ENCODE assay signal across 10 cellular contexts in the genomic region with DNA sequence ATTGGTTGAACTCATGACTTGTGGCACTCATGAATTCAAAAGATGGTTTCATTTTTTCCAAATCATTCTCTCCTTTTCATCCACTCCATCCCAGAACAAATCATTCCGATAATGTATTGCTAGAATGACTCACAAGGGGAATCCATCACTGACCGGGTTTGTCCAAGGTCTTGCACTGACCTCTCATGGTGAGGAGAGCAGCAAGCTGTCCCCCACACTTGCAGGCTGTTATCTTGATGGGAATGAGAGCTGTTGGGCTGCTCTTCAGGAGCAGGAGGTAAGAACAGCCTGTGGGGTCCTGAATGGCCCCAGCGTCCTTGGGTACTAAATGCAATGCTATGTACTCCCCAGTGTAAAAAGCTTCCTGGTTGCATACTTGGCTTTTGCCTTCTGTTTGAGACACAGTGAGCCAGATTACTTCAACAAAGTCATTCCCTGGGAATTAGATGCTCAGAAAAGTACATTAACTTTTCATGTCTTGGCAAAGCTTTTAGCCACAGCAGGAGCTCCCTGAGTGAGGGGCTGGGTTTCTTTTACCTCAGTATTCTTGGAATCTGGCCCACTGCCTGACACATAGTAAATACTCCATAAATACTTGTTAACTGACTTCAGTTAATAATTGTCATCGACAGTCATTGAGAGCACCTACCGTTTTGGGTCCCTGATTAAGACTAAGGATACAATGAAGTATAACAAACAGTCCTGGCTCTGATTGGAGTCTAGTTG. TPM values are rescaled to one million over a fixed set of nuclear protein-coding genes. Genes with fewer than 3 reads are reported as not detected.
DNase-seq lines count a peak whose midpoint lies in the region; ATAC-seq, FAIRE-seq and TF ChIP-seq lines count a peak whose summit lies in the region.
"Had no signal": no experiment of that assay in that cellular context is flagged by ENCODE, and none has a peak within 500 bp of the region (broad histone marks: within the 10 kb centered on the region; RNA-seq: fewer than 3 reads in every experiment).

No MANE protein-coding gene starts in this region.

- no TSS peak for BruUV-seq in IMR-90 (replicated peaks; lab: Mats Ljungman, UMichigan)

- H3K27ac ChIP-seq in IMR-90 (ENCODE audit: insufficient read depth, low read length), result no peak overlapping the region
- no peak overlapping the region for H3K27ac ChIP-seq in H1 (ENCODE audit: low read depth, low read length)
- H3K27ac ChIP-seq in muscle layer of duodenum (ENCODE audit: low read length), result peak overlapping the region; percentile 16

- H3K27ac Mint-ChIP-seq in naive thymus-derived CD8-positive, alpha-beta T cell, result peak overlapping the region in 5 of 10 donors; percentile 47 to 85 (median 75)

- WGBS in IMR-90 (ENCODE audit: extremely low coverage in 2 of 2, insufficient read length in 1 of 2), 2 experiments, result 38% methylated on average over 3 of the region's 5 CpGs; no CpG with 5 or more reads in 1 of the 2 experiments
- 79% methylated on average over 5 of the region's 5 CpGs; no CpG with 5 or more reads in 1 of the 2 experiments for WGBS in H1 (ENCODE audit: extremely low coverage in 1 of 2, insufficient coverage in 1 of 2, insufficient read length in 1 of 2, insufficient replicate concordance in 2 of 2, low coverage in 1 of 2, low lambda C conversion rate in 2 of 2, missing lambda C conversion rate in 1 of 2), 2 experiments

- TF ChIP-seq POLR2A in IMR-90 (IDR thresholded peaks at IDR 0.05; ENCODE audit: low read depth, low read length) (no peak), H1 (IDR thresholded peaks at IDR 0.05; ENCODE audit: control extremely low read depth in 1 of 2, low read depth in 2 of 2, low read length in 2 of 2) (no peak)

- 0 out of 2 replicates have a peak overlapping the region, but pooled peaks have one; percentile 5 for H3K23ac ChIP-seq in IMR-90 (ENCODE audit: low read depth, low read length)
- H3K23ac ChIP-seq in H1 (ENCODE audit: insufficient read length), result no peak overlapping the region

- CTCF ChIA-PET in IMR-90 (lab: Yijun Ruan, JAX) (interaction anchor here (0.6 to 0.7 kb wide), 2 partner anchors 260 to 753 kb away, joined by 3 to 4 read pairs; no protein-coding TSS in a partner anchor), H1 (lab: Charles Lee; ENCODE audit: partially characterized antibody) (interaction anchor here (0.7 to 36.5 kb wide), 7 partner anchors 9 to 984 kb away, joined by 3 to 1014 read pairs (median 16); partner anchors contain the start of gene TIPARP)

- POLR2A ChIA-PET in IMR-90 (lab: Charles Lee; ENCODE audit: unreplicated experiment) (no interaction called here), H1 (lab: Charles Lee; ENCODE audit: partially characterized antibody) (interaction anchor here (1.0 to 1.5 kb wide), 2 partner anchors 16 to 23 kb away, joined by 3 to 7 read pairs; no protein-coding TSS in a partner anchor)
- POLR2A ChIA-PET in naive thymus-derived CD8-positive, alpha-beta T cell (lab: Charles Lee), result interaction anchor here (0.8 to 2.6 kb wide), 3 partner anchors 24 to 462 kb away, joined by 3 to 15 read pairs (median 3); partner anchors contain the start of gene CCNL1

- H4K8ac ChIP-seq in IMR-90 (ENCODE audit: low read depth in 2 of 2, low read length in 2 of 2), result peak overlapping the region in 1 of 2 experiments; percentile 6; a peak in 1 of 4 replicates
- H4K8ac ChIP-seq in H1 (ENCODE audit: extremely low read depth, insufficient read depth, low read length), result no peak overlapping the region

- H2AFZ ChIP-seq in IMR-90 (replicated peaks; ENCODE audit: low read length, poor library complexity) (peak overlapping the region; percentile 41), H1 (ENCODE audit: low read length) (no peak overlapping the region)

- H3K36me3 ChIP-seq in IMR-90 (ENCODE audit: control insufficient read depth, insufficient read depth, low read length), result no peaks in the 10 kb centered on the region
- H3K36me3 ChIP-seq in H1 (ENCODE audit: control insufficient read depth in 2 of 4, insufficient read depth in 4 of 4, low read length in 3 of 4), result no peaks in the 10 kb centered on the region
- H3K36me3 ChIP-seq in muscle layer of duodenum (ENCODE audit: control insufficient read depth in 1 of 2, insufficient read depth in 2 of 2, low read length in 2 of 2), result no peaks in the 10 kb centered on the region

- no peaks in the 10 kb centered on the region for H3K9me3 Mint-ChIP-seq in naive thymus-derived CD8-positive, alpha-beta T cell

- H3K9me1 ChIP-seq in IMR-90 (ENCODE audit: insufficient read depth, low read length), result peaks cover 20% of the 10 kb centered on the region

- TF ChIP-seq EP300 in H1 (IDR thresholded peaks at IDR 0.05; ENCODE audit: borderline replicate concordance in 1 of 2, low read depth in 2 of 2, low read length in 2 of 2), result no peak

- no peak overlapping the region for H3K4me3 Mint-ChIP-seq in naive thymus-derived CD8-positive, alpha-beta T cell

- no peaks in the 10 kb centered on the region for H3K9me3 ChIP-seq in IMR-90 (ENCODE audit: control insufficient read depth, insufficient read depth, low read length)
- no peaks in the 10 kb centered on the region for H3K9me3 ChIP-seq in H1 (ENCODE audit: insufficient read depth in 2 of 2, low read depth in 1 of 2, low read length in 1 of 2)
- no peaks in the 10 kb centered on the region for H3K9me3 ChIP-seq in muscle layer of duodenum (ENCODE audit: control insufficient read depth in 1 of 2, low read length in 2 of 2)

- H2AK5ac ChIP-seq in IMR-90 (ENCODE audit: low read depth, low read length) (no peak overlapping the region), H1 (ENCODE audit: low read depth, low read length) (no peak overlapping the region)

- H4K5ac ChIP-seq in IMR-90 (ENCODE audit: low read depth, low read length) (no peak overlapping the region), H1 (ENCODE audit: insufficient read length, low read depth, low read length) (no peak overlapping the region)

- FAIRE-seq in A204.1 (lab: Jason Lieb, UNC) (peak; percentile 49), H1 (lab: Jason Lieb, UNC) (no peak)
- FAIRE-seq: islet of Langerhans had no signal

- H4K91ac ChIP-seq in IMR-90 (ENCODE audit: insufficient read depth, low read depth, low read length) (no peak overlapping the region), H1 (replicated peaks; ENCODE audit: insufficient read length, low read length) (no peak overlapping the region)

- no peak overlapping the region for H3K4me3 ChIP-seq in IMR-90 (ENCODE audit: insufficient read depth, low read depth, low read length)
- H3K4me3 ChIP-seq in H1 (ENCODE audit: extremely low read depth in 1 of 4, insufficient read depth in 2 of 4, low read depth in 3 of 4, low read length in 4 of 4), result no peak overlapping the region
- no peak overlapping the region for H3K4me3 ChIP-seq in muscle layer of duodenum (ENCODE audit: low read depth in 1 of 2, low read length in 2 of 2)

- H3K9ac ChIP-seq in IMR-90 (ENCODE audit: low read depth, low read length) (no peak overlapping the region), H1 (replicated peaks in 1 of 4; ENCODE audit: extremely low read depth in 1 of 4, low read depth in 3 of 4, low read length in 3 of 4) (no peak overlapping the region)

- H3K4me1 Mint-ChIP-seq in naive thymus-derived CD8-positive, alpha-beta T cell, result peaks cover 10 to 45% (median 35%) of the 10 kb centered on the region in 4 donors

- no peak overlapping the region for H2AK9ac ChIP-seq in IMR-90 (replicated peaks; ENCODE audit: low read depth, low read length, poor library complexity)

- intact Hi-C loops in IMR-90 (cut with micrococcal nuclease), result loop anchor here (2.0 to 10.0 kb wide), 8 partner anchors 55 to 1139 kb away; partner anchors contain the start of gene TIPARP

- no peaks in the 10 kb centered on the region for H3K27me3 Mint-ChIP-seq in naive thymus-derived CD8-positive, alpha-beta T cell

- TF ChIP-seq RAD21 in IMR-90 (IDR thresholded peaks at IDR 0.05; ENCODE audit: low read length) (peak; percentile 52), H1 (IDR thresholded peaks at IDR 0.05 in 1 of 2, conservative IDR thresholded peaks at IDR 0.05 in 1 of 2; ENCODE audit: low read depth in 2 of 2, low read length in 2 of 2) (peak; percentile 29 to 32; a peak in 2 of 4 replicates)

- no peaks in the 10 kb centered on the region; the same call in 1 of the 2 replicates for H3K23me2 ChIP-seq in H1 (ENCODE audit: low read depth, low read length)

- H2BK5ac ChIP-seq in IMR-90 (ENCODE audit: low read depth, low read length, poor library complexity, severe bottlenecking) (peak overlapping the region; percentile 7), H1 (ENCODE audit: low read depth, low read length) (no peak overlapping the region)

- no peaks in the 10 kb centered on the region for H4K20me1 ChIP-seq in IMR-90 (ENCODE audit: insufficient read depth, low read length)
- no peaks in the 10 kb centered on the region for H4K20me1 ChIP-seq in H1 (replicated peaks in 1 of 2; ENCODE audit: control insufficient read depth in 1 of 2, insufficient read depth in 2 of 2, low read length in 2 of 2)

- dilution Hi-C loops in IMR-90 (cut with HindIII; ENCODE audit: low sequenced_read_pairs, unreplicated experiment), result no loop called here

- DNase-seq in IMR-90 (peak; percentile 72), H1 (ENCODE audit: low read depth in 1 of 2, low spot score in 2 of 2) (no peak), T-helper 9 cell (no peak), KBM-7 (no peak)
- DNase-seq in naive thymus-derived CD8-positive, alpha-beta T cell, result no peak
- DNase-seq: NCI-H510A treated with DMSO at 0.1 percent for 48 hours had no signal

- no peak overlapping the region for H3K14ac ChIP-seq in IMR-90 (replicated peaks; ENCODE audit: low read depth, low read length)
- no peak overlapping the region for H3K14ac ChIP-seq in H1 (ENCODE audit: insufficient read length)

- H2BK120ac ChIP-seq in IMR-90 (ENCODE audit: low read depth, low read length), result no peak overlapping the region
- no peak overlapping the region for H2BK120ac ChIP-seq in H1 (replicated peaks; ENCODE audit: low read depth, low read length)

- H3K56ac ChIP-seq in IMR-90 (ENCODE audit: extremely low read depth, insufficient read depth, low read length) (no peak overlapping the region), H1 (replicated peaks; ENCODE audit: insufficient read length, low read depth, low read length) (no peak overlapping the region)

- no peak overlapping the region for H2BK15ac ChIP-seq in IMR-90 (ENCODE audit: low read depth, low read length)
- no peak overlapping the region for H2BK15ac ChIP-seq in H1 (ENCODE audit: low read length)

- H2BK20ac ChIP-seq in IMR-90 (ENCODE audit: low read depth, low read length) (0 out of 2 replicates have a peak overlapping the region, but pooled peaks have one; percentile 18), H1 (ENCODE audit: low read length) (no peak overlapping the region)

- H2BK12ac ChIP-seq in H1 (ENCODE audit: low read depth, low read length), result no peak overlapping the region; the same call in 1 of the 2 replicates

- H3K27me3 ChIP-seq in IMR-90 (ENCODE audit: control insufficient read depth, insufficient read depth, low read length), result no peaks in the 10 kb centered on the region
- H3K27me3 ChIP-seq in H1 (replicated peaks in 1 of 4; ENCODE audit: control insufficient read depth in 3 of 4, extremely low read depth in 1 of 4, insufficient read depth in 3 of 4, low read length in 3 of 4), result no peaks in the 10 kb centered on the region
- H3K27me3 ChIP-seq in muscle layer of duodenum (ENCODE audit: low read depth, low read length), result no peaks in the 10 kb centered on the region

- H3K79me1 ChIP-seq in IMR-90 (ENCODE audit: low read depth in 1 of 2, low read length in 2 of 2), result peaks cover 0 to 5% of the 10 kb centered on the region in 2 experiments; a peak in 1 of 4 replicates
- no peaks in the 10 kb centered on the region for H3K79me1 ChIP-seq in H1 (ENCODE audit: low read depth, low read length)

- peaks cover 0 to 9% (median 0%) of the 10 kb centered on the region in 3 donors for H3K36me3 Mint-ChIP-seq in naive thymus-derived CD8-positive, alpha-beta T cell

- H3K79me2 ChIP-seq in H1 (ENCODE audit: control insufficient read depth in 1 of 2, insufficient read depth in 2 of 2, low read length in 2 of 2), result no peaks in the 10 kb centered on the region

- no peak overlapping the region; the same call in 1 of the 2 replicates for H3K18ac ChIP-seq in IMR-90 (ENCODE audit: low read depth, low read length)
- H3K18ac ChIP-seq in H1 (ENCODE audit: extremely low read depth, low read length), result no peak overlapping the region

- no peak overlapping the region for H3K4ac ChIP-seq in IMR-90 (ENCODE audit: low read depth, low read length)
- no peak overlapping the region for H3K4ac ChIP-seq in H1 (replicated peaks; ENCODE audit: insufficient read length, low read depth, low read length)

- H3K4me1 ChIP-seq in IMR-90 (ENCODE audit: control insufficient read depth, insufficient read depth, low read length) (peaks cover 23% of the 10 kb centered on the region), H1 (replicated peaks in 1 of 4; ENCODE audit: control insufficient read depth in 3 of 4, insufficient read depth in 4 of 4, low read length in 3 of 4) (peaks cover 0 to 5% (median 0%) of the 10 kb centered on the region in 4 experiments; a peak in 2 of 7 replicates), muscle layer of duodenum (ENCODE audit: control insufficient read depth in 1 of 2, insufficient read depth in 2 of 2, low read length in 2 of 2) (peaks cover 16 to 26% of the 10 kb centered on the region in 2 donors)

- ATAC-seq in IMR-90 (ENCODE audit: low read depth) (peak; percentile 40), GM21423 (IDR thresholded peaks at IDR 0.05; ENCODE audit: unreplicated experiment) (no peak)
- no peak for ATAC-seq in naive thymus-derived CD8-positive, alpha-beta T cell

- in situ Hi-C loops in IMR-90 (cut with MboI; ENCODE audit: low sequenced_read_pairs) (loop anchor here (5.0 to 25.0 kb wide), 5 partner anchors 309 to 1149 kb away; partner anchors contain the start of gene LEKR1), KBM-7 (cut with MboI; ENCODE audit: low pct_unique_long_range_greater_than_20kb, low sequenced_read_pairs) (no loop called here)

- H3K4me2 ChIP-seq in IMR-90 (ENCODE audit: low read depth, low read length), result no peak overlapping the region
- H3K4me2 ChIP-seq in H1 (ENCODE audit: insufficient read depth in 1 of 2, low read depth in 2 of 2, low read length in 2 of 2), result no peak overlapping the region

- TF ChIP-seq CTCF in IMR-90 (conservative IDR thresholded peaks at IDR 0.05; ENCODE audit: low read depth, low read length), result peak; percentile 38; the same call in 1 of the 2 replicates
- TF ChIP-seq CTCF in H1 (IDR thresholded peaks at IDR 0.05; ENCODE audit: control extremely low read depth in 1 of 3, insufficient read depth in 1 of 3, low read depth in 1 of 3, low read length in 3 of 3), result no peak

RNA-seq across cellular contexts. Expression of gene CCNL1, which starts 24.1 kb away (rescaled TPM):
- 60.9 and 156 TPM in 2 replicates for total RNA-seq in IMR-90 (2012; rRNA removed)
- polyA plus RNA-seq in IMR-90 (2012; rRNA removed) (70.4 and 83.3 TPM in 2 replicates), H1 (2011; rRNA removed) (64.5 and 87.6 TPM in 2 replicates)
- 20.1 and 20.2 TPM in 2 replicates for polyA plus RNA-seq in IMR-90 (2012; cell fraction: cytosol; rRNA removed)
- 533 and 1,043 TPM in 2 replicates for polyA plus RNA-seq in IMR-90 (2012; cell fraction: nucleus; rRNA removed; ENCODE audit: low replicate concordance)
- 61.2 and 68.6 TPM in 2 replicates for total RNA-seq in H1 (2021; fragmentation: NEBNext Ultra II Directional; extraction: Animal tissue kit (Norgen Biotek cat#: 25700))
- polyA plus RNA-seq in H1 (2011; cell fraction: cytosol; rRNA removed), result 68.4 TPM
- polyA plus RNA-seq in H1 (2011; cell fraction: nucleus; rRNA removed), result 330 TPM
- 40.6 to 54.1 TPM (median 46.0 TPM) in 4 replicates for polyA plus RNA-seq in H1 (2012, experiment 1 of 2)
- 3.7 TPM for polyA plus RNA-seq in H1 (2012, experiment 2 of 2)
- 82.9 TPM for polyA plus RNA-seq in H1 (2013, experiment 1 of 2)
- polyA plus RNA-seq in H1 (2013, experiment 2 of 2), result 66.2 TPM
- polyA minus RNA-seq in H1 (2011; rRNA and poly(A)+ RNA removed), result 76.1 and 90.5 TPM in 2 replicates
- 78.8 TPM for polyA minus RNA-seq in H1 (2011; cell fraction: cytosol; rRNA and poly(A)+ RNA removed)
- 499 TPM for polyA minus RNA-seq in H1 (2011; cell fraction: nucleus; rRNA and poly(A)+ RNA removed)
- 100 to 1,000 TPM; 385 to 388 TPM for total RNA-seq in naive thymus-derived CD8-positive, alpha-beta T cell
- 10 to 100 TPM; 52.9 to 57.0 (median 54.9) TPM for polyA plus RNA-seq in naive thymus-derived CD8-positive, alpha-beta T cell
